Comparison of ENCODE assay signal across 7 cellular contexts in genomic region chr17:7216242-7217112, GRCh38. TPM values are rescaled to one million over a fixed set of nuclear protein-coding genes. Genes with fewer than 3 reads are reported as not detected.
DNase-seq lines count a peak whose midpoint lies in the region; TF ChIP-seq lines count a peak whose summit lies in the region.
"Had no signal": no experiment of that assay in that cellular context is flagged by ENCODE, and none has a peak within 500 bp of the region (broad histone marks: within the 10 kb centered on the region; RNA-seq: fewer than 3 reads in every experiment).

No MANE protein-coding gene starts in this region.

- H3K9me3 ChIP-seq in thymus (ENCODE audit: control insufficient read depth) = no peaks in the 10 kb centered on the region

- H3K27ac Mint-ChIP-seq in activated CD4-positive, alpha-beta T cell treated with anti-CD3 and anti-CD28 coated beads, Interleukin-2, amount 10 ng/mL, durations not matched to agents 24 days and 14 days = peak overlapping the region; percentile 42

- no peaks in the 10 kb centered on the region for H3K36me3 ChIP-seq in thymus (ENCODE audit: control insufficient read depth, insufficient read depth)

- H3K4me3 ChIP-seq in foreskin fibroblast (ENCODE audit: low read depth in 1 of 2, low read length in 2 of 2) (peak overlapping the region; percentile 71 to 79), thymus (ENCODE audit: low read length) (peak overlapping the region; percentile 58)

- H3K4me1 Mint-ChIP-seq in activated CD4-positive, alpha-beta T cell treated with anti-CD3 and anti-CD28 coated beads, Interleukin-2, amount 10 ng/mL, durations not matched to agents 24 days and 14 days = peaks cover 71% of the 10 kb centered on the region

- H3K4me3 Mint-ChIP-seq in activated CD4-positive, alpha-beta T cell treated with anti-CD3 and anti-CD28 coated beads, Interleukin-2, amount 10 ng/mL, durations not matched to agents 24 days and 14 days = peak overlapping the region; percentile 65

- no peaks in the 10 kb centered on the region for H3K27me3 ChIP-seq in thymus (ENCODE audit: control insufficient read depth, insufficient read depth)

- no peak for DNase-seq in activated CD4-positive, alpha-beta T cell treated with anti-CD3 and anti-CD28 coated beads, Interleukin-2, amount 10 ng/mL, durations not matched to agents 24 days and 14 days
- no peak for DNase-seq in activated CD4-positive, alpha-beta T cell treated with anti-CD3 and anti-CD28 coated beads, Interleukin-2, amount 50 U/mL, for 4 hours
- DNase-seq in foreskin fibroblast (no peak), HuH-7.5 (ENCODE audit: low spot score) (no peak), NCI-H524 treated with DMSO at 0.1 percent for 48 hours (lab: John Stamatoyannopoulos, UW) (no peak)

- intact Hi-C loops in activated CD4-positive, alpha-beta T cell treated with anti-CD3 and anti-CD28 coated beads, Interleukin-2, amount 10 ng/mL, durations not matched to agents 24 days and 14 days (cut with micrococcal nuclease) = loop anchor here (5.0 kb wide), 1 partner anchor 221 kb away; the partner anchor contains the start of genes FGF11 and TMEM102

- H3K27me3 Mint-ChIP-seq in activated CD4-positive, alpha-beta T cell treated with anti-CD3 and anti-CD28 coated beads, Interleukin-2, amount 10 ng/mL, durations not matched to agents 24 days and 14 days = peaks cover 14% of the 10 kb centered on the region

- 42% methylated on average over 7 of the region's 7 CpGs for WGBS in thymus

- peaks cover 12% of the 10 kb centered on the region for H3K36me3 Mint-ChIP-seq in activated CD4-positive, alpha-beta T cell treated with anti-CD3 and anti-CD28 coated beads, Interleukin-2, amount 10 ng/mL, durations not matched to agents 24 days and 14 days (ENCODE audit: low read depth)

- H3K27ac ChIP-seq in thymus (ENCODE audit: low read depth) = peak overlapping the region; percentile 64
- H3K27ac ChIP-seq: C4-2B had no signal

- no peaks in the 10 kb centered on the region for H3K9me3 Mint-ChIP-seq in activated CD4-positive, alpha-beta T cell treated with anti-CD3 and anti-CD28 coated beads, Interleukin-2, amount 10 ng/mL, durations not matched to agents 24 days and 14 days

- peaks cover 53% of the 10 kb centered on the region for H3K4me1 ChIP-seq in thymus (ENCODE audit: control insufficient read depth, insufficient read depth, low read length)

- TF ChIP-seq CTCF in foreskin fibroblast (IDR thresholded peaks at IDR 0.05; ENCODE audit: low read depth, low read length) = no peak

RNA-seq across cellular contexts. Expression of gene DLG4, which starts 3.2 kb away (rescaled TPM):
- total RNA-seq in activated CD4-positive, alpha-beta T cell treated with anti-CD3 and anti-CD28 coated beads, Interleukin-2, amount 10 ng/mL, durations not matched to agents 24 days and 14 days = 12.4 and 14.0 TPM in 2 replicates
- polyA plus RNA-seq in thymus = 15.1 TPM

RNA-seq across cellular contexts. Expression of gene ACADVL, which starts 3.3 kb away (rescaled TPM):
- 244 and 267 TPM in 2 replicates for total RNA-seq in activated CD4-positive, alpha-beta T cell treated with anti-CD3 and anti-CD28 coated beads, Interleukin-2, amount 10 ng/mL, durations not matched to agents 24 days and 14 days
- 990 TPM for polyA plus RNA-seq in thymus

RNA-seq across cellular contexts. Expression of gene DVL2, which starts 17.8 kb away (rescaled TPM):
- 71.1 and 77.7 TPM in 2 replicates for total RNA-seq in activated CD4-positive, alpha-beta T cell treated with anti-CD3 and anti-CD28 coated beads, Interleukin-2, amount 10 ng/mL, durations not matched to agents 24 days and 14 days
- polyA plus RNA-seq in thymus = 26.6 TPM

RNA-seq across cellular contexts. Expression of gene PHF23, which starts 22.8 kb away (rescaled TPM):
- total RNA-seq in activated CD4-positive, alpha-beta T cell treated with anti-CD3 and anti-CD28 coated beads, Interleukin-2, amount 10 ng/mL, durations not matched to agents 24 days and 14 days = 46.2 and 51.7 TPM in 2 replicates
- 47.5 TPM for polyA plus RNA-seq in thymus

RNA-seq across cellular contexts. Expression of gene GABARAP, which starts 25.8 kb away (rescaled TPM):
- 124 and 126 TPM in 2 replicates for total RNA-seq in activated CD4-positive, alpha-beta T cell treated with anti-CD3 and anti-CD28 coated beads, Interleukin-2, amount 10 ng/mL, durations not matched to agents 24 days and 14 days
- 846 TPM for polyA plus RNA-seq in thymus
